ENCODE assay signal across 2 cellular contexts in the genomic region with DNA sequence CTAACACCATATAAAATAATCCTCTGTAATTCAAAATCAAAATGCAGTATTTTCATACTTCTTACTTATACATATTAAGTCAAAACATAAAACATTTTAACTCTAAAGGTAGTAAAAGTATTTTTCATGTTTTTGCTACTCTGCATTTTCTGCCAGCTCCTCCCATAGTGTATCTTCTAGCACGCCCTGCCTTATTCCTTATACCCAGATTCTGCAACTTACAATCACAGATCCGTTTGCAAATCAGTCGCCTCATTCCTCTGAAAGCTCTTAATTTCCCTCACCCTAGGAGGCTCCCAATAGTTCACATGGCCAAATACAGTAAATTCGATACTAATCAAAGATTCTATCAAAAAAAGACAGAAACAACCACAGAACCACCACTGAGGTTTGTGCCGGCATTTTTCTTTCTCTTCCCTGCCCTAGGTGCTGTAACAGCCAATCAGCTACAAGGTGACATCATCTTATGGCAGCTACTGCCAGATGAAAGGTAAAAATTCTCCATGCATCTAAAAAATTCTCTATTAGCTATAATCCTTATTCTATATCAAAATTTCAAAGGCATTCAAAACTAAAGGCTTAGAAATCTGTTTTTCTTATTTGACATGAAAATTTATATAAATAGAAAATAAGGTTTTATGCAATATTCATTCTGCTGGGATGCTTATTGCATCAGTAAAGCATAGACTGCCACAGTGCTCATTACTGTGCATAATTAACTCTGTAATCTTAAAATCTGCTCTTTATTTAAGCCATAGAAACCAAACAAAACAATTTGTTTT.
TF ChIP-seq lines count a peak whose summit lies in the region.

No MANE protein-coding gene starts in this region.

TF ChIP-seq in IMR-90, 13 proteins besides CTCF, POLR2A, EP300 and RAD21 (continued from another document):
- TF ChIP-seq, protein P1, sequence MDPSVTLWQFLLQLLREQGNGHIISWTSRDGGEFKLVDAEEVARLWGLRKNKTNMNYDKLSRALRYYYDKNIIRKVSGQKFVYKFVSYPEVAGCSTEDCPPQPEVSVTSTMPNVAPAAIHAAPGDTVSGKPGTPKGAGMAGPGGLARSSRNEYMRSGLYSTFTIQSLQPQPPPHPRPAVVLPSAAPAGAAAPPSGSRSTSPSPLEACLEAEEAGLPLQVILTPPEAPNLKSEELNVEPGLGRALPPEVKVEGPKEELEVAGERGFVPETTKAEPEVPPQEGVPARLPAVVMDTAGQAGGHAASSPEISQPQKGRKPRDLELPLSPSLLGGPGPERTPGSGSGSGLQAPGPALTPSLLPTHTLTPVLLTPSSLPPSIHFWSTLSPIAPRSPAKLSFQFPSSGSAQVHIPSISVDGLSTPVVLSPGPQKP (IDR thresholded peaks at IDR 0.05; ENCODE audit: borderline replicate concordance, low read depth, low read length): no peak
- TF ChIP-seq MAFK (IDR thresholded peaks at IDR 0.05; ENCODE audit: low read depth, low read length): no peak
- TF ChIP-seq FOS (IDR thresholded peaks at IDR 0.05; ENCODE audit: low read depth, low read length): no peak
- no peak for TF ChIP-seq MXI1 (IDR thresholded peaks at IDR 0.05; ENCODE audit: borderline replicate concordance, low read depth, low read length)
- TF ChIP-seq SMC3 (IDR thresholded peaks at IDR 0.05; ENCODE audit: low read depth, low read length): no peak
- no peak for TF ChIP-seq RFX5 (IDR thresholded peaks at IDR 0.05; ENCODE audit: low read depth, low read length)
- TF ChIP-seq NFE2L2 (IDR thresholded peaks at IDR 0.05; ENCODE audit: low read depth, low read length): no peak
- no peak for TF ChIP-seq MAZ (IDR thresholded peaks at IDR 0.05; ENCODE audit: borderline replicate concordance, low read depth, low read length)
- TF ChIP-seq CEBPB (IDR thresholded peaks at IDR 0.05; ENCODE audit: low read depth, low read length): no peak
- no peak for TF ChIP-seq RCOR1 (IDR thresholded peaks at IDR 0.05; ENCODE audit: insufficient replicate concordance, low read length)

TF ChIP-seq in SK-N-SH treated with all-trans-retinoic acid at 6 μM for 48 hours, 23 proteins besides CTCF, POLR2A, EP300 and RAD21 (continued from another document):
- TF ChIP-seq PATZ1 (CRISPR knock-in tag; IDR thresholded peaks at IDR 0.05; ENCODE audit: borderline replicate concordance): no peak
- no peak for TF ChIP-seq ESRRG (CRISPR knock-in tag; IDR thresholded peaks at IDR 0.05)
- TF ChIP-seq ZNF8 (CRISPR knock-in tag; IDR thresholded peaks at IDR 0.05): 0 out of 2 replicates have a peak, but pooled peaks have one; percentile 14
- TF ChIP-seq, protein P2, sequence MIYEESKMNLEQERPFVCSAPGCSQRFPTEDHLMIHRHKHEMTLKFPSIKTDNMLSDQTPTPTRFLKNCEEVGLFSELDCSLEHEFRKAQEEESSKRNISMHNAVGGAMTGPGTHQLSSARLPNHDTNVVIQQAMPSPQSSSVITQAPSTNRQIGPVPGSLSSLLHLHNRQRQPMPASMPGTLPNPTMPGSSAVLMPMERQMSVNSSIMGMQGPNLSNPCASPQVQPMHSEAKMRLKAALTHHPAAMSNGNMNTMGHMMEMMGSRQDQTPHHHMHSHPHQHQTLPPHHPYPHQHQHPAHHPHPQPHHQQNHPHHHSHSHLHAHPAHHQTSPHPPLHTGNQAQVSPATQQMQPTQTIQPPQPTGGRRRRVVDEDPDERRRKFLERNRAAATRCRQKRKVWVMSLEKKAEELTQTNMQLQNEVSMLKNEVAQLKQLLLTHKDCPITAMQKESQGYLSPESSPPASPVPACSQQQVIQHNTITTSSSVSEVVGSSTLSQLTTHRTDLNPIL (CRISPR knock-in tag; IDR thresholded peaks at IDR 0.05; ENCODE audit: low read depth): no peak
